1 cellular context compared by ENCODE assay signal in genomic region chr5:150245808-150246207, GRCh38.
TF ChIP-seq lines count a peak whose summit lies in the region.

No MANE protein-coding gene starts in this region.

TF ChIP-seq in K562, 482 proteins besides CTCF, POLR2A, EP300 and RAD21 (continues in another document):
- TF ChIP-seq ZNF584 (CRISPR knock-in tag; IDR thresholded peaks at IDR 0.05; ENCODE audit: low read depth): peak; percentile 47; the same call in 1 of the 2 replicates
- TF ChIP-seq ERF (CRISPR knock-in tag; IDR thresholded peaks at IDR 0.05): 0 out of 2 replicates have a peak, but pooled peaks have one; percentile 7
- TF ChIP-seq REST (CRISPR knock-in tag; IDR thresholded peaks at IDR 0.05; ENCODE audit: low read depth): 0 out of 2 replicates have a peak, but pooled peaks have one; percentile 30
- TF ChIP-seq ARID4B (CRISPR knock-in tag; IDR thresholded peaks at IDR 0.05): peak; percentile 69; the same call in 1 of the 2 replicates
- 0 out of 2 replicates have a peak, but pooled peaks have one; percentile 13 for TF ChIP-seq CREB5 (CRISPR knock-in tag; IDR thresholded peaks at IDR 0.05)
- 0 out of 2 replicates have a peak, but pooled peaks have one; percentile 40 for TF ChIP-seq ZNF644 (tag; IDR thresholded peaks at IDR 0.05; ENCODE audit: low read depth)
- no peak for TF ChIP-seq MCM5 (IDR thresholded peaks at IDR 0.05; ENCODE audit: low read depth)
- peak; percentile 52 to 61; a peak in 3 of 4 replicates for TF ChIP-seq NRF1 (conservative IDR thresholded peaks at IDR 0.05 in 1 of 2, IDR thresholded peaks at IDR 0.05 in 1 of 2)
- no peak for TF ChIP-seq ZNF398 (CRISPR knock-in tag; IDR thresholded peaks at IDR 0.05)
- no peak for TF ChIP-seq HNRNPK (IDR thresholded peaks at IDR 0.05; ENCODE audit: low read depth, low read length, poor library complexity, severe bottlenecking)
- TF ChIP-seq KDM2B (CRISPR knock-in tag; IDR thresholded peaks at IDR 0.05): no peak
- peak; percentile 7; the same call in 1 of the 2 replicates for TF ChIP-seq TFAP4 (CRISPR knock-in tag; IDR thresholded peaks at IDR 0.05; ENCODE audit: borderline replicate concordance)
- TF ChIP-seq COPS2 (conservative IDR thresholded peaks at IDR 0.05): no peak
- TF ChIP-seq SMARCA4 (IDR thresholded peaks at IDR 0.05): no peak
- 0 out of 2 replicates have a peak, but pooled peaks have one; percentile 7 for TF ChIP-seq FOSL1 (tag; conservative IDR thresholded peaks at IDR 0.05)
- TF ChIP-seq MEF2D (tag; conservative IDR thresholded peaks at IDR 0.05; ENCODE audit: low read depth): 0 out of 2 replicates have a peak, but pooled peaks have one; percentile 12
- TF ChIP-seq RNF2 (IDR thresholded peaks at IDR 0.05): no peak
- peak; percentile 54; the same call in 1 of the 2 replicates for TF ChIP-seq MAX (CRISPR knock-in tag; IDR thresholded peaks at IDR 0.05)
- no peak for TF ChIP-seq HLTF (IDR thresholded peaks at IDR 0.05)
- 0 out of 2 replicates have a peak, but pooled peaks have one; percentile 7 for TF ChIP-seq ZNF175 (CRISPR knock-in tag; IDR thresholded peaks at IDR 0.05; ENCODE audit: low read depth)
- TF ChIP-seq HDAC1 (IDR thresholded peaks at IDR 0.05): peak in 1 of 2 experiments; percentile 1; a peak in 1 of 4 replicates
- no peak for TF ChIP-seq POLR2AphosphoS2 (IDR thresholded peaks at IDR 0.05; ENCODE audit: low read length)
- TF ChIP-seq ZBTB40 (IDR thresholded peaks at IDR 0.05): no peak
- no peak for TF ChIP-seq ZBTB40 (CRISPR knock-in tag; IDR thresholded peaks at IDR 0.05)
- no peak for TF ChIP-seq PCBP2 (IDR thresholded peaks at IDR 0.05; ENCODE audit: low read depth, low read length, poor library complexity, severe bottlenecking)
